30 cellular contexts compared by ENCODE assay signal in the genomic region with DNA sequence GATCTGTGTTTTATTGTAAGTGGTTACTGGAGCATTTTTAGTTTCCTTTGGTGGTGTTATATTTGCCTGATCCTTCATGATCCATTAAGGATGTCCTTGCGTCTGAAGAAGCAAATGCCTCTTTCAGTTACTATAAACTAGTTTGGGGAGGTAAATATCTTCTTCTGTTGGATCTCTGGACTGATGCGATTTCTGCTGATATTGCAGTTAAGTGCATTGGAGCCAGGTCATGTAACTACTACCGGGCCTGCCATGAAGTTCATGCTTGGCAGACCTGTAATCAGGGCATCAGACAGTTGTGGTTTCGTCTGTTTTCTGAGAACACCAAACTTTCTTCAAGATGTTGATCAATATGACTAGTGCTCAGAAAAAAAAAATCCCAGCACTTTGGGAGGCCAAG.
"Had no signal": no experiment of that assay in that cellular context is flagged by ENCODE, and none has a peak within 500 bp of the region (broad histone marks: within the 10 kb centered on the region; RNA-seq: fewer than 3 reads in every experiment).

No MANE protein-coding gene starts in this region.

- H3K9me3 Mint-ChIP-seq: central memory CD8-positive, alpha-beta T cell had no signal

- DNase-seq: activated CD4-positive, alpha-beta T cell treated with anti-CD3 and anti-CD28 coated beads for 48 hours; activated CD4-positive, alpha-beta T cell treated with anti-CD3 and anti-CD28 coated beads, Interleukin-2, amount 50 U/mL, for 4 hours; activated CD4-positive, CD25-positive, alpha-beta regulatory T cell treated with anti-CD3 and anti-CD28 coated beads, Interleukin-2, amount 50 U/mL, for 72 hours; activated CD8-positive, alpha-beta T cell treated with anti-CD3 and anti-CD28 coated beads, Interleukin-2, amount 10 ng/mL, durations not matched to agents 7 days and 5 days; activated effector memory CD4-positive, alpha-beta T cell treated with Interleukin-2 at 50 U/mL for 16 hours; activated naive CD4-positive, alpha-beta T cell; activated naive CD8-positive, alpha-beta T cell treated with anti-CD3 and anti-CD28 coated beads, Interleukin-2, amount 50 U/mL, for 24 hours; activated T-cell treated with anti-CD3 and anti-CD28 coated beads, Interleukin-2, amount 50 U/mL, for 24 hours; amygdala; KG1; NCI-H1092; NCI-H1417; NCI-H1930; NCI-H2171; NCI-H226; NCI-H526 treated with DMSO at 0.1 percent for 48 hours; NCI-H82; Right ventricle myocardium superior; SJCRH30; SW 1271 had no signal

- H3K27ac Mint-ChIP-seq: activated CD8-positive, alpha-beta T cell treated with anti-CD3 and anti-CD28 coated beads, Interleukin-2, amount 10 ng/mL, durations not matched to agents 7 days and 5 days; activated naive CD4-positive, alpha-beta T cell treated with anti-CD3 and anti-CD28 coated beads, Interleukin-2, amount 50 U/mL, for 24 hours; activated naive CD8-positive, alpha-beta T cell treated with anti-CD3 and anti-CD28 coated beads, Interleukin-2, amount 50 U/mL, for 24 hours; activated T-cell treated with anti-CD3 and anti-CD28 coated beads, Interleukin-2, amount 50 U/mL, for 24 hours; activated T-helper 1 cell treated with anti-CD3 and anti-CD28 coated beads, Interleukin-12 subunit alpha, Interleukin-12 subunit beta, Interleukin-2, Interleukin-4 antibody, amounts not matched to agents 30 ng/mL and 10 ng/mL and 1 ng/mL, durations not matched to agents 14 hours and 24 hours and 36 hours; brain; T-helper 1 cell treated with Interleukin-12 subunit alpha and Interleukin-12 subunit beta and Interleukin-4 antibody, amounts not matched to agents 30 μg/mL and 1 μg/mL, for 36 hours; WTC11 had no signal

- H3K4me1 Mint-ChIP-seq: activated naive CD4-positive, alpha-beta T cell treated with anti-CD3 and anti-CD28 coated beads, Interleukin-2, amount 50 U/mL, for 24 hours; activated naive CD8-positive, alpha-beta T cell treated with anti-CD3 and anti-CD28 coated beads, Interleukin-2, amount 50 U/mL, for 24 hours; brain; central memory CD8-positive, alpha-beta T cell had no signal

- H3K4me3 ChIP-seq: SJCRH30 had no signal

- FAIRE-seq: astrocyte had no signal

- H3K27me3 Mint-ChIP-seq: activated naive CD4-positive, alpha-beta T cell treated with anti-CD3 and anti-CD28 coated beads, Interleukin-2, amount 50 U/mL, for 24 hours; activated naive CD8-positive, alpha-beta T cell treated with anti-CD3 and anti-CD28 coated beads, Interleukin-2, amount 50 U/mL, for 24 hours; activated T-cell treated with anti-CD3 and anti-CD28 coated beads, Interleukin-2, amount 50 U/mL, for 24 hours; brain; central memory CD8-positive, alpha-beta T cell had no signal

- H3K27me3 ChIP-seq: SJCRH30 had no signal

- H3K4me3 Mint-ChIP-seq: activated CD8-positive, alpha-beta T cell treated with anti-CD3 and anti-CD28 coated beads, Interleukin-2, amount 10 ng/mL, durations not matched to agents 7 days and 5 days; activated naive CD4-positive, alpha-beta T cell treated with anti-CD3 and anti-CD28 coated beads, Interleukin-2, amount 50 U/mL, for 24 hours; activated naive CD8-positive, alpha-beta T cell treated with anti-CD3 and anti-CD28 coated beads, Interleukin-2, amount 50 U/mL, for 24 hours; activated T-cell treated with anti-CD3 and anti-CD28 coated beads, Interleukin-2, amount 50 U/mL, for 24 hours; activated T-helper 1 cell treated with anti-CD3 and anti-CD28 coated beads, Interleukin-12 subunit alpha, Interleukin-12 subunit beta, Interleukin-2, Interleukin-4 antibody, amounts not matched to agents 30 ng/mL and 10 ng/mL and 1 ng/mL, durations not matched to agents 14 hours and 24 hours and 36 hours; brain; central memory CD8-positive, alpha-beta T cell; T-helper 1 cell treated with Interleukin-12 subunit alpha and Interleukin-12 subunit beta and Interleukin-4 antibody, amounts not matched to agents 30 μg/mL and 1 μg/mL, for 36 hours; WTC11 had no signal

- H3K27ac ChIP-seq: RWPE1, SJCRH30 had no signal

- ATAC-seq: activated CD8-positive, alpha-beta T cell treated with anti-CD3 and anti-CD28 coated beads, Interleukin-2, amount 10 ng/mL, durations not matched to agents 7 days and 5 days; activated naive CD8-positive, alpha-beta T cell treated with anti-CD3 and anti-CD28 coated beads, Interleukin-2, amount 50 U/mL, for 24 hours; Panc1; SK-N-SH treated with all-trans-retinoic acid at 6 μM for 48 hours; WTC11 had no signal

- H3K4me1 ChIP-seq: SJCRH30 had no signal
